12 cellular contexts compared by ENCODE assay signal in the genomic region with DNA sequence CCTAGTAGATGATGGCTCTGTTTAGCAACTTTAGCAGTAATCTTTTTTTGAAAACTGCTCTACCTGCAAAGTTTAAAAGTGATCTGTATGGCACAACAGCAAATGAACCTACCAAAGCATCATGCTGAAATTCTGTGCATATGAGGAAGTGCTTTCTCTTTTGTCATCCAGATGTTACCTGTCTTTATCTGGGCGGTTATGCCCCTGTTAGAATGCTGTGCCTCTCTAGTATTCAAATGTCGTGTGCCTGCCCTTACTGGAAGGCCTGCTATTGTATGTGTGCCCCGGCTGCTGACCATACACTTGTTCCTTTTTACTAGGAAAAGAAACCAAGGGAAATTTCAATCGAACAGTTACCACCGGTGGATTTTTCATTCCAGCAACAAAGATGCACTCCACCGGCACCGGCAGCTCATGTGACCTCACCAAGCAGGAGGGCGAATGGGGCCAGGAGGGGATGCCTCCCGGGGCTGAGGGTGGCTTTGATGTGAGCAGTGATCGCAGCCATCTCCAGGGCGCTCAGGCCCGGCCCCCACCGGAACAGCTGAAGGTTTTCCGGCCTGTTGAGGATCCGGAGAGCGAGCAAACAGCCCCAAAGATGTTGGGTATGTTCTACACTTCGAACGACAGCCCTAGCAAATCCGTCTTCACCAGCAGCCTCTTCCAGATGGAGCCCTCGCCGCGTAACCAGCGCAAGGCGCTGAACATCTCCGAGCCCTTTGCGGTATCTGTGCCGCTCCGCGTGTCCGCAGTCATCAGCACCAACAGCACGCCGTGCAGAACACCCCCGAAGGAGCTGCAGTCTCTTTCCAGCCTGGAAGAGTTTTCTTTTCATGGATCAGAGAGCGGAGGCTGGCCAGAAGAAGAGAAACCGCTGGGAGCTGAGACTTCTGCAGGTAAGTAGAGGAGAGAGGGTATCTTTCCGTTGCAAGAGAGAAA.
DNase-seq lines count a peak whose midpoint lies in the region; ATAC-seq and TF ChIP-seq lines count a peak whose summit lies in the region.
"Had no signal": no experiment of that assay in that cellular context is flagged by ENCODE, and none has a peak within 500 bp of the region (broad histone marks: within the 10 kb centered on the region; RNA-seq: fewer than 3 reads in every experiment).

No MANE protein-coding gene starts in this region.

- TF ChIP-seq POLR2A in esophagus muscularis mucosa (IDR thresholded peaks at IDR 0.05; ENCODE audit: low read depth) = no peak

- H3K4me3 ChIP-seq in esophagus muscularis mucosa (no peak overlapping the region), smooth muscle cell (no peak overlapping the region)
- H3K4me3 ChIP-seq: vagina had no signal

- intact Hi-C loops in esophagus muscularis mucosa (cut with DNase I) = no loop called here

- no peaks in the 10 kb centered on the region for H4K20me1 ChIP-seq in smooth muscle cell (ENCODE audit: low read depth)

- TF ChIP-seq EP300 in esophagus muscularis mucosa (IDR thresholded peaks at IDR 0.05) = no peak

- H3K27me3 ChIP-seq in esophagus muscularis mucosa (no peaks in the 10 kb centered on the region), smooth muscle cell (ENCODE audit: low read depth) (no peaks in the 10 kb centered on the region)
- H3K27me3 ChIP-seq: vagina had no signal

- no peak overlapping the region for H2AFZ ChIP-seq in smooth muscle cell (ENCODE audit: low read depth)

- no peak overlapping the region for H3K27ac ChIP-seq in esophagus muscularis mucosa (replicated peaks in 1 of 4)
- H3K27ac ChIP-seq in smooth muscle cell (ENCODE audit: low read depth) = no peak overlapping the region
- H3K27ac ChIP-seq: RWPE1, vagina had no signal

- 88% methylated on average over 26 of the region's 36 CpGs for WGBS in esophagus muscularis mucosa
- WGBS in smooth muscle cell (ENCODE audit: low lambda C conversion rate) = 89% methylated on average over 36 of the region's 36 CpGs

- ATAC-seq in GM18861 (IDR thresholded peaks at IDR 0.05; ENCODE audit: unreplicated experiment) (peak; percentile 40), GM21515 (IDR thresholded peaks at IDR 0.05; ENCODE audit: unreplicated experiment) (peak; percentile 66), HG03103 (IDR thresholded peaks at IDR 0.05; ENCODE audit: low read depth, unreplicated experiment) (peak; percentile 60)
- ATAC-seq: activated CD4-positive, alpha-beta T cell treated with anti-CD3 and anti-CD28 coated beads for 36 hours had no signal

- no peak overlapping the region for H3K4me2 ChIP-seq in smooth muscle cell

- H3K9me3 ChIP-seq in esophagus muscularis mucosa (no peaks in the 10 kb centered on the region), smooth muscle cell (replicated peaks; ENCODE audit: low read depth) (no peaks in the 10 kb centered on the region)
- H3K9me3 ChIP-seq: vagina had no signal

- H3K36me3 ChIP-seq in esophagus muscularis mucosa = peaks cover 0 to 94% (median 66%) of the 10 kb centered on the region in 4 donors
- H3K36me3 ChIP-seq in smooth muscle cell (ENCODE audit: low read depth) = peaks cover 15% of the 10 kb centered on the region

- in situ Hi-C loops in ACHN (cut with HindIII; ENCODE audit: low pct_ligation_motif_present, low pct_unique_long_range_greater_than_20kb, low sequenced_read_pairs) = no loop called here

- H3K79me2 ChIP-seq in smooth muscle cell (ENCODE audit: low read depth) = no peaks in the 10 kb centered on the region

- H3K9ac ChIP-seq in smooth muscle cell (ENCODE audit: low read depth) = no peak overlapping the region

- H3F3A ChIP-seq in smooth muscle cell (ENCODE audit: low read depth) = no peaks in the 10 kb centered on the region

- H3K4me1 ChIP-seq in esophagus muscularis mucosa (peaks cover 0 to 5% (median 0%) of the 10 kb centered on the region in 4 donors), smooth muscle cell (ENCODE audit: low read depth) (no peaks in the 10 kb centered on the region)
- H3K4me1 ChIP-seq: vagina had no signal

- no peak for TF ChIP-seq CTCF in esophagus muscularis mucosa (IDR thresholded peaks at IDR 0.05)
- TF ChIP-seq CTCF in smooth muscle cell (IDR thresholded peaks at IDR 0.05; ENCODE audit: borderline replicate concordance, insufficient read depth, poor library complexity, severe bottlenecking) = no peak

- DNase-seq in esophagus muscularis mucosa (ENCODE audit: extremely low spot score) (peak; percentile 88), ACHN (no peak), smooth muscle cell (lab: John Stamatoyannopoulos, UW; ENCODE audit: unreplicated experiment) (no peak), OCI-M2 (lab: John Stamatoyannopoulos, UW; ENCODE audit: unreplicated experiment) (no peak), NCI-H2227 treated with DMSO at 0.1 percent for 48 hours (lab: John Stamatoyannopoulos, UW) (no peak)
- DNase-seq: activated CD4-positive, alpha-beta T cell treated with anti-CD3 and anti-CD28 coated beads for 36 hours; NCI-H2029 had no signal
